8 cellular contexts compared by ENCODE assay signal in genomic region chr3:113231827-113232253, GRCh38. TPM values are rescaled to one million over a fixed set of nuclear protein-coding genes. Genes with fewer than 3 reads are reported as not detected.
DNase-seq lines count a peak whose midpoint lies in the region; ATAC-seq and TF ChIP-seq lines count a peak whose summit lies in the region.

No MANE protein-coding gene starts in this region.

- H3K4me3 Mint-ChIP-seq in chondrocyte (ENCODE audit: unreplicated experiment): no peak overlapping the region
- no peak overlapping the region for H3K4me3 Mint-ChIP-seq in progenitor cell of endocrine pancreas (ENCODE audit: low read depth)
- no peak overlapping the region for H3K4me3 Mint-ChIP-seq in activated T-cell treated with anti-CD3 and anti-CD28 coated beads, Interleukin-2, amount 50 U/mL, for 24 hours

- no peaks in the 10 kb centered on the region for H3K9me3 Mint-ChIP-seq in chondrocyte (ENCODE audit: low read depth)
- H3K9me3 Mint-ChIP-seq in progenitor cell of endocrine pancreas (ENCODE audit: low read depth): no peaks in the 10 kb centered on the region
- no peaks in the 10 kb centered on the region for H3K9me3 Mint-ChIP-seq in activated T-cell treated with anti-CD3 and anti-CD28 coated beads, Interleukin-2, amount 50 U/mL, for 24 hours

- H3K4me1 Mint-ChIP-seq in chondrocyte (ENCODE audit: low read depth) (peaks cover 38% of the 10 kb centered on the region), progenitor cell of endocrine pancreas (ENCODE audit: low read depth) (peaks cover 6% of the 10 kb centered on the region)
- H3K4me1 Mint-ChIP-seq in activated T-cell treated with anti-CD3 and anti-CD28 coated beads, Interleukin-2, amount 50 U/mL, for 24 hours (ENCODE audit: low read depth): peaks cover 6% of the 10 kb centered on the region

- DNase-seq in ELF-1 (ENCODE audit: low read depth, low spot score): peak; percentile 77
- peak; percentile 93 for DNase-seq in NCI-H2107 treated with DMSO at 0.1 percent for 48 hours (lab: John Stamatoyannopoulos, UW; ENCODE audit: unreplicated experiment)
- DNase-seq in chondrocyte (ENCODE audit: low spot score): no peak
- no peak for DNase-seq in omental fat pad (ENCODE audit: low spot score)
- DNase-seq in progenitor cell of endocrine pancreas (ENCODE audit: low spot score, unreplicated experiment): no peak
- no peak for DNase-seq in WERI-Rb-1
- no peak for DNase-seq in activated T-cell treated with anti-CD3 and anti-CD28 coated beads, Interleukin-2, amount 50 U/mL, for 24 hours

- no peak overlapping the region for H3K27ac ChIP-seq in WERI-Rb-1

- H3K36me3 Mint-ChIP-seq in chondrocyte (ENCODE audit: low read depth) (no peaks in the 10 kb centered on the region), progenitor cell of endocrine pancreas (ENCODE audit: insufficient read depth) (no peaks in the 10 kb centered on the region)
- no peaks in the 10 kb centered on the region for H3K36me3 Mint-ChIP-seq in activated T-cell treated with anti-CD3 and anti-CD28 coated beads, Interleukin-2, amount 50 U/mL, for 24 hours (ENCODE audit: low read depth)

- H3K9me3 ChIP-seq in WERI-Rb-1 (ENCODE audit: severe bottlenecking): no peaks in the 10 kb centered on the region

- TF ChIP-seq CTCF in chondrocyte (IDR thresholded peaks at IDR 0.05) (no peak), omental fat pad (IDR thresholded peaks at IDR 0.05) (no peak), progenitor cell of endocrine pancreas (IDR thresholded peaks at IDR 0.05; ENCODE audit: unreplicated experiment) (no peak), WERI-Rb-1 (IDR thresholded peaks at IDR 0.05; ENCODE audit: low read depth, low read length) (no peak)

- H3K27me3 Mint-ChIP-seq in chondrocyte (ENCODE audit: low read depth) (no peaks in the 10 kb centered on the region), progenitor cell of endocrine pancreas (no peaks in the 10 kb centered on the region)
- H3K27me3 Mint-ChIP-seq in activated T-cell treated with anti-CD3 and anti-CD28 coated beads, Interleukin-2, amount 50 U/mL, for 24 hours: no peaks in the 10 kb centered on the region

- no peak overlapping the region for H3K4me3 ChIP-seq in WERI-Rb-1 (ENCODE audit: low read depth, low read length)

- H3K27ac Mint-ChIP-seq in chondrocyte (ENCODE audit: unreplicated experiment) (peak overlapping the region; percentile 88), progenitor cell of endocrine pancreas (no peak overlapping the region)
- H3K27ac Mint-ChIP-seq in activated T-cell treated with anti-CD3 and anti-CD28 coated beads, Interleukin-2, amount 50 U/mL, for 24 hours: no peak overlapping the region

- ATAC-seq in omental fat pad (ENCODE audit: low FRiP score) (peak; percentile 91), HG03439 (IDR thresholded peaks at IDR 0.05; ENCODE audit: unreplicated experiment) (no peak)

- no peaks in the 10 kb centered on the region for H3K36me3 ChIP-seq in WERI-Rb-1

- H3K27me3 ChIP-seq in WERI-Rb-1 (ENCODE audit: insufficient read depth, low read depth, severe bottlenecking): no peaks in the 10 kb centered on the region

RNA-seq across cellular contexts. Expression of gene BOC, which starts 20.5 kb away (rescaled TPM):
- total RNA-seq in chondrocyte: 7.3 to 11.3 TPM (median 8.6 TPM) in 3 replicates
- total RNA-seq in omental fat pad: 100 to 1,000 TPM in 1 of 4 donors, 10 to 100 TPM in 3; 28.1 to 103 (median 54.0) TPM
- total RNA-seq in progenitor cell of endocrine pancreas: 10.8 and 14.2 TPM in 2 replicates

Comparison
In these comparisons a context has a peak if more than half of its experiments do, and no peak if none do; other contexts are left out.
1. DNase-seq: peak in ELF-1 (single experiment) and NCI-H2107 treated with DMSO at 0.1 percent for 48 hours (single experiment); none in chondrocyte (single experiment), omental fat pad (single experiment), progenitor cell of endocrine pancreas (single experiment), WERI-Rb-1 (single experiment) and activated T-cell treated with anti-CD3 and anti-CD28 coated beads, Interleukin-2, amount 50 U/mL, for 24 hours (single experiment).